29 cellular contexts compared by ENCODE assay signal in genomic region chr22:19258371-19258770, GRCh38.
"Had no signal": no experiment of that assay in that cellular context is flagged by ENCODE, and none has a peak within 500 bp of the region (broad histone marks: within the 10 kb centered on the region; RNA-seq: fewer than 3 reads in every experiment).

No MANE protein-coding gene starts in this region.

- H3K9ac ChIP-seq: parathyroid adenoma had no signal

- H3K4me3 ChIP-seq: ovary, psoas muscle, right lobe of liver, sigmoid colon, stomach, thoracic aorta, thyroid gland, tibial nerve, upper lobe of right lung, uterus had no signal

- H3K27me3 Mint-ChIP-seq: naive thymus-derived CD4-positive, alpha-beta T cell; progenitor cell of endocrine pancreas; stimulated activated naive B cell treated with anti-CD40 and anti-IgM and Interleukin-4, amounts not matched to agents 10 μg/mL and 1 μg/mL and 100 μg/mL, for 72 hours; stimulated activated naive CD8-positive, alpha-beta T cell treated with anti-CD3 and anti-CD28 coated beads, Interleukin-15, Interleukin-2, amounts not matched to agents 100 ng/mL and 50 ng/mL, for 24 hours; type B pancreatic cell had no signal

- H3K27me3 ChIP-seq: neutrophil, ovary, right lobe of liver, sigmoid colon, stomach, thyroid gland, tibial nerve, upper lobe of right lung, uterus had no signal

- ATAC-seq: naive thymus-derived CD4-positive, alpha-beta T cell; natural killer cell; right cardiac atrium; right lobe of liver; stimulated activated effector memory CD8-positive, alpha-beta T cell treated with anti-CD3 and anti-CD28 coated beads, Interleukin-12 subunit alpha, Interleukin-12 subunit beta, amount 100 ng/mL, for 72 hours; stimulated activated naive B cell treated with anti-CD40 and anti-IgM and Interleukin-4, amounts not matched to agents 10 μg/mL and 1 μg/mL and 100 μg/mL, for 72 hours; upper lobe of right lung had no signal

- H3K9me3 Mint-ChIP-seq: natural killer cell; stimulated activated effector memory CD8-positive, alpha-beta T cell treated with anti-CD3 and anti-CD28 coated beads, Interleukin-12 subunit alpha, Interleukin-12 subunit beta, amount 100 ng/mL, for 72 hours; stimulated activated naive CD8-positive, alpha-beta T cell treated with anti-CD3 and anti-CD28 coated beads, Interleukin-15, Interleukin-2, amounts not matched to agents 100 ng/mL and 50 ng/mL, for 24 hours; type B pancreatic cell had no signal

- H3K4me1 ChIP-seq: parathyroid adenoma, upper lobe of right lung, uterus had no signal

- H3K9me3 ChIP-seq: neutrophil, ovary, psoas muscle, right lobe of liver, stomach, thoracic aorta, thyroid gland, upper lobe of right lung, uterus had no signal

- H3K4me3 Mint-ChIP-seq: natural killer cell; nephron; stimulated activated effector memory CD8-positive, alpha-beta T cell treated with anti-CD3 and anti-CD28 coated beads, Interleukin-12 subunit alpha, Interleukin-12 subunit beta, amount 100 ng/mL, for 72 hours; stimulated activated naive B cell treated with anti-CD40 and anti-IgM and Interleukin-4, amounts not matched to agents 10 μg/mL and 1 μg/mL and 100 μg/mL, for 72 hours; stimulated activated naive CD8-positive, alpha-beta T cell treated with anti-CD3 and anti-CD28 coated beads, Interleukin-15, Interleukin-2, amounts not matched to agents 100 ng/mL and 50 ng/mL, for 24 hours; type B pancreatic cell had no signal

- H3K27ac ChIP-seq: ovary, parathyroid adenoma, psoas muscle, right lobe of liver, sigmoid colon, thoracic aorta, thyroid gland, upper lobe of right lung, uterus had no signal

- H2AFZ ChIP-seq: parathyroid adenoma had no signal

- H3K36me3 Mint-ChIP-seq: natural killer cell; stimulated activated effector memory CD8-positive, alpha-beta T cell treated with anti-CD3 and anti-CD28 coated beads, Interleukin-12 subunit alpha, Interleukin-12 subunit beta, amount 100 ng/mL, for 72 hours; stimulated activated naive B cell treated with anti-CD40 and anti-IgM and Interleukin-4, amounts not matched to agents 10 μg/mL and 1 μg/mL and 100 μg/mL, for 72 hours had no signal

- H3K4me1 Mint-ChIP-seq: nephron had no signal

- DNase-seq: naive thymus-derived CD4-positive, alpha-beta T cell; natural killer cell; nucleus accumbens; ovary; posterior cingulate gyrus; psoas muscle; right lobe of liver; sigmoid colon; small intestine; stimulated activated CD4-positive, alpha-beta T cell treated with anti-CD3 and anti-CD28 coated beads, Interleukin-15, amount 100 ng/mL, for 24 hours; stimulated activated CD4-positive, alpha-beta T cell treated with anti-CD3 and anti-CD28 coated beads, Interleukin-2, amount 100 ng/mL, for 24 hours; stimulated activated CD4-positive, alpha-beta T cell treated with anti-CD3 and anti-CD28 coated beads, Interleukin-2, amount 100 ng/mL, for 48 hours; stimulated activated CD4-positive, alpha-beta T cell treated with anti-CD3 and anti-CD28 coated beads, Interleukin-4, amount 100 ng/mL, for 24 hours; stimulated activated naive B cell treated with anti-CD40 and anti-IgM and Interleukin-4, amounts not matched to agents 10 μg/mL and 1 μg/mL and 100 μg/mL, for 72 hours; stimulated activated naive CD4-positive, alpha-beta T cell treated with Interleukin-2 at 50 U/mL for 16 hours; stomach; upper lobe of right lung; uterus had no signal

- H3K79me2 ChIP-seq: parathyroid adenoma had no signal

- H3K27ac Mint-ChIP-seq: natural killer cell; nephron; progenitor cell of endocrine pancreas; stimulated activated effector memory CD8-positive, alpha-beta T cell treated with anti-CD3 and anti-CD28 coated beads, Interleukin-12 subunit alpha, Interleukin-12 subunit beta, amount 100 ng/mL, for 72 hours; stimulated activated naive B cell treated with anti-CD40 and anti-IgM and Interleukin-4, amounts not matched to agents 10 μg/mL and 1 μg/mL and 100 μg/mL, for 72 hours; stimulated activated naive CD8-positive, alpha-beta T cell treated with anti-CD3 and anti-CD28 coated beads, Interleukin-15, Interleukin-2, amounts not matched to agents 100 ng/mL and 50 ng/mL, for 24 hours; type B pancreatic cell had no signal

- H3K36me3 ChIP-seq: ovary, right lobe of liver, sigmoid colon, thoracic aorta, thyroid gland, upper lobe of right lung, uterus had no signal
